In genomic region chr1:99503276-99503747, GRCh38 we compare ENCODE assay signal across 1 cellular context.
TF ChIP-seq lines count a peak whose summit lies in the region.

No MANE protein-coding gene starts in this region.

TF ChIP-seq in K562, 482 proteins besides CTCF, POLR2A, EP300 and RAD21 (continued from another document):
- TF ChIP-seq HDAC3 (IDR thresholded peaks at IDR 0.05; ENCODE audit: borderline replicate concordance, partially characterized antibody): no peak
- no peak for TF ChIP-seq DIDO1 (tag; IDR thresholded peaks at IDR 0.05; ENCODE audit: low read depth)
- no peak for TF ChIP-seq HNRNPLL (IDR thresholded peaks at IDR 0.05; ENCODE audit: low read depth, low read length, poor library complexity, severe bottlenecking)
- no peak for TF ChIP-seq GTF2A2 (tag; IDR thresholded peaks at IDR 0.05)
- no peak for TF ChIP-seq ESRRA (IDR thresholded peaks at IDR 0.05; ENCODE audit: borderline replicate concordance, low read depth)
- TF ChIP-seq NCOA2 (IDR thresholded peaks at IDR 0.05; ENCODE audit: partially characterized antibody in 2 of 2): no peak
- no peak for TF ChIP-seq CBX8 (IDR thresholded peaks at IDR 0.05; ENCODE audit: borderline replicate concordance, extremely low read depth, low read depth, low read length, poor library complexity, severe bottlenecking)
- TF ChIP-seq ZNF140 (CRISPR knock-in tag; IDR thresholded peaks at IDR 0.05): no peak
- TF ChIP-seq MXI1 (IDR thresholded peaks at IDR 0.05; ENCODE audit: low read depth, low read length): no peak
- TF ChIP-seq KDM5B (IDR thresholded peaks at IDR 0.05; ENCODE audit: insufficient replicate concordance, low read depth, low read length): no peak
- TF ChIP-seq, protein P1, sequence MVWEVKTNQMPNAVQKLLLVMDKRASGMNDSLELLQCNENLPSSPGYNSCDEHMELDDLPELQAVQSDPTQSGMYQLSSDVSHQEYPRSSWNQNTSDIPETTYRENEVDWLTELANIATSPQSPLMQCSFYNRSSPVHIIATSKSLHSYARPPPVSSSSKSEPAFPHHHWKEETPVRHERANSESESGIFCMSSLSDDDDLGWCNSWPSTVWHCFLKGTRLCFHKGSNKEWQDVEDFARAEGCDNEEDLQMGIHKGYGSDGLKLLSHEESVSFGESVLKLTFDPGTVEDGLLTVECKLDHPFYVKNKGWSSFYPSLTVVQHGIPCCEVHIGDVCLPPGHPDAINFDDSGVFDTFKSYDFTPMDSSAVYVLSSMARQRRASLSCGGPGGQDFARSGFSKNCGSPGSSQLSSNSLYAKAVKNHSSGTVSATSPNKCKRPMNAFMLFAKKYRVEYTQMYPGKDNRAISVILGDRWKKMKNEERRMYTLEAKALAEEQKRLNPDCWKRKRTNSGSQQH (CRISPR knock-in tag; IDR thresholded peaks at IDR 0.05): no peak
- TF ChIP-seq PHTF2 (CRISPR knock-in tag; IDR thresholded peaks at IDR 0.05): no peak
- TF ChIP-seq SRSF7 (optimal IDR thresholded peaks at IDR 0.05; ENCODE audit: low read depth, low read length): no peak
- no peak for TF ChIP-seq ZC3H4 (CRISPR knock-in tag; IDR thresholded peaks at IDR 0.05; ENCODE audit: borderline replicate concordance)
- no peak for TF ChIP-seq NR2C2 (CRISPR knock-in tag; IDR thresholded peaks at IDR 0.05)
- peak; percentile 48; the same call in 1 of the 2 replicates for TF ChIP-seq NR2C2 (tag; IDR thresholded peaks at IDR 0.05)
- no peak for TF ChIP-seq RUNX1 (IDR thresholded peaks at IDR 0.05; ENCODE audit: low read depth)
- peak; percentile 69 for TF ChIP-seq ZNF384 (IDR thresholded peaks at IDR 0.05; ENCODE audit: low read depth, low read length)
- TF ChIP-seq TARDBP (IDR thresholded peaks at IDR 0.05): no peak
- TF ChIP-seq EZH2 (IDR thresholded peaks at IDR 0.05; ENCODE audit: borderline replicate concordance, low read depth, low read length): no peak
- TF ChIP-seq ZC3H11A (IDR thresholded peaks at IDR 0.05; ENCODE audit: low read depth, low read length): no peak
- no peak for TF ChIP-seq MCM2 (IDR thresholded peaks at IDR 0.05; ENCODE audit: low read depth)
- no peak for TF ChIP-seq MCM7 (IDR thresholded peaks at IDR 0.05)
- no peak for TF ChIP-seq TCFL5 (CRISPR knock-in tag; conservative IDR thresholded peaks at IDR 0.05)
- no peak for TF ChIP-seq E2F3 (CRISPR knock-in tag; IDR thresholded peaks at IDR 0.05)
- no peak for TF ChIP-seq NUFIP1 (IDR thresholded peaks at IDR 0.05; ENCODE audit: partially characterized antibody)
- no peak for TF ChIP-seq RERE (CRISPR knock-in tag; IDR thresholded peaks at IDR 0.05; ENCODE audit: borderline replicate concordance)
- TF ChIP-seq ZNF717 (CRISPR knock-in tag; IDR thresholded peaks at IDR 0.05): no peak
- no peak for TF ChIP-seq HNRNPK (IDR thresholded peaks at IDR 0.05; ENCODE audit: low read depth, low read length, poor library complexity, severe bottlenecking)
- peak; percentile 41; the same call in 1 of the 2 replicates for TF ChIP-seq ARID1B (IDR thresholded peaks at IDR 0.05)
- TF ChIP-seq ZNF57 (CRISPR knock-in tag; IDR thresholded peaks at IDR 0.05): no peak
- peak; percentile 37 to 79; a peak in 2 of 4 replicates for TF ChIP-seq TRIM24 (IDR thresholded peaks at IDR 0.05)
- no peak for TF ChIP-seq SMC3 (conservative IDR thresholded peaks at IDR 0.05; ENCODE audit: insufficient read depth, low read depth, low read length)
- no peak for TF ChIP-seq HSF4 (CRISPR knock-in tag; IDR thresholded peaks at IDR 0.05; ENCODE audit: borderline replicate concordance)
- TF ChIP-seq SREBF2 (CRISPR knock-in tag; IDR thresholded peaks at IDR 0.05): no peak
- no peak for TF ChIP-seq TAF15 (IDR thresholded peaks at IDR 0.05; ENCODE audit: low read depth, low read length)
- TF ChIP-seq DPF2 (IDR thresholded peaks at IDR 0.05): peak; percentile 32; the same call in 1 of the 2 replicates
- TF ChIP-seq ZNF589 (CRISPR knock-in tag; IDR thresholded peaks at IDR 0.05; ENCODE audit: low read depth): peak; percentile 76
- TF ChIP-seq ZNF3 (CRISPR knock-in tag; IDR thresholded peaks at IDR 0.05): no peak
- no peak for TF ChIP-seq ZNF274 (IDR thresholded peaks at IDR 0.05; ENCODE audit: borderline replicate concordance, low read depth, low read length)
- no peak for TF ChIP-seq HMGN3 (IDR thresholded peaks at IDR 0.05; ENCODE audit: borderline replicate concordance, extremely low read depth, insufficient read length, low read depth, low read length)
- TF ChIP-seq ZNF444 (CRISPR knock-in tag; IDR thresholded peaks at IDR 0.05): no peak
- TF ChIP-seq TFE3 (CRISPR knock-in tag; IDR thresholded peaks at IDR 0.05): no peak
- no peak for TF ChIP-seq SUPT5H (IDR thresholded peaks at IDR 0.05)
- TF ChIP-seq ZNF766 (CRISPR knock-in tag; conservative IDR thresholded peaks at IDR 0.05): peak; percentile 45; the same call in 1 of the 2 replicates
- no peak for TF ChIP-seq HDAC6 (IDR thresholded peaks at IDR 0.05; ENCODE audit: low read depth, low read length)
- no peak for TF ChIP-seq RBM17 (IDR thresholded peaks at IDR 0.05; ENCODE audit: borderline replicate concordance, low read depth, low read length)
- TF ChIP-seq TBP (optimal IDR thresholded peaks at IDR 0.05; ENCODE audit: low read depth, low read length): no peak
- TF ChIP-seq ASH1L (IDR thresholded peaks at IDR 0.05; ENCODE audit: borderline replicate concordance, low read depth, partially characterized antibody): no peak
- no peak for TF ChIP-seq HMG20A (CRISPR knock-in tag; conservative IDR thresholded peaks at IDR 0.05)
- no peak for TF ChIP-seq GTF3C2 (IDR thresholded peaks at IDR 0.05; ENCODE audit: borderline replicate concordance, extremely low read depth, insufficient read length)
- no peak for TF ChIP-seq SAFB (IDR thresholded peaks at IDR 0.05; ENCODE audit: borderline replicate concordance, low read depth, low read length)
- TF ChIP-seq, protein P2, sequence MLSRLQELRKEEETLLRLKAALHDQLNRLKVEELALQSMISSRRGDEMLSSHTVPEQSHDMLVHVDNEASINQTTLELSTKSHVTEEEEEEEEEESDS (CRISPR knock-in tag; IDR thresholded peaks at IDR 0.05): no peak
- 0 out of 2 replicates have a peak, but pooled peaks have one; percentile 53 for TF ChIP-seq ZKSCAN8 (CRISPR knock-in tag; IDR thresholded peaks at IDR 0.05)
- no peak for TF ChIP-seq SP1 (CRISPR knock-in tag; IDR thresholded peaks at IDR 0.05)
- TF ChIP-seq FOXA3 (CRISPR knock-in tag; conservative IDR thresholded peaks at IDR 0.05 in 1 of 2, IDR thresholded peaks at IDR 0.05 in 1 of 2): no peak
- TF ChIP-seq, protein P3, sequence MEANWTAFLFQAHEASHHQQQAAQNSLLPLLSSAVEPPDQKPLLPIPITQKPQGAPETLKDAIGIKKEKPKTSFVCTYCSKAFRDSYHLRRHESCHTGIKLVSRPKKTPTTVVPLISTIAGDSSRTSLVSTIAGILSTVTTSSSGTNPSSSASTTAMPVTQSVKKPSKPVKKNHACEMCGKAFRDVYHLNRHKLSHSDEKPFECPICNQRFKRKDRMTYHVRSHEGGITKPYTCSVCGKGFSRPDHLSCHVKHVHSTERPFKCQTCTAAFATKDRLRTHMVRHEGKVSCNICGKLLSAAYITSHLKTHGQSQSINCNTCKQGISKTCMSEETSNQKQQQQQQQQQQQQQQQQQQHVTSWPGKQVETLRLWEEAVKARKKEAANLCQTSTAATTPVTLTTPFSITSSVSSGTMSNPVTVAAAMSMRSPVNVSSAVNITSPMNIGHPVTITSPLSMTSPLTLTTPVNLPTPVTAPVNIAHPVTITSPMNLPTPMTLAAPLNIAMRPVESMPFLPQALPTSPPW (CRISPR knock-in tag; IDR thresholded peaks at IDR 0.05): no peak
